16 cellular contexts compared by ENCODE assay signal in genomic region chr11:68047437-68048290, GRCh38. TPM values are rescaled to one million over a fixed set of nuclear protein-coding genes. Genes with fewer than 3 reads are reported as not detected.
"Had no signal": no experiment of that assay in that cellular context is flagged by ENCODE, and none has a peak within 500 bp of the region (broad histone marks: within the 10 kb centered on the region; RNA-seq: fewer than 3 reads in every experiment).

No MANE protein-coding gene starts in this region.

- H3K4me1 Mint-ChIP-seq: activated naive CD8-positive, alpha-beta T cell treated with anti-CD3 and anti-CD28 coated beads, Interleukin-2, amount 10 ng/mL, durations not matched to agents 7 days and 5 days had no signal

- H3K27ac ChIP-seq: breast epithelium, gastrocnemius medialis, skin epidermis had no signal

- H3K4me3 Mint-ChIP-seq: activated naive CD8-positive, alpha-beta T cell treated with anti-CD3 and anti-CD28 coated beads, Interleukin-2, amount 10 ng/mL, durations not matched to agents 7 days and 5 days; stimulated activated memory B cell treated with anti-CD40 and anti-IgM and Interleukin-4, amounts not matched to agents 10 μg/mL and 1 μg/mL and 100 μg/mL, for 72 hours had no signal

- H3K27ac Mint-ChIP-seq: activated naive CD8-positive, alpha-beta T cell treated with anti-CD3 and anti-CD28 coated beads, Interleukin-2, amount 10 ng/mL, durations not matched to agents 7 days and 5 days; stimulated activated memory B cell treated with anti-CD40 and anti-IgM and Interleukin-4, amounts not matched to agents 10 μg/mL and 1 μg/mL and 100 μg/mL, for 72 hours had no signal

- ATAC-seq: gastrocnemius medialis; left lobe of liver; stimulated activated memory B cell treated with anti-CD40 and anti-IgM and Interleukin-4, amounts not matched to agents 10 μg/mL and 1 μg/mL and 100 μg/mL, for 72 hours had no signal

- H3K4me1 ChIP-seq: breast epithelium, gastrocnemius medialis had no signal

- H3K4me3 ChIP-seq: breast epithelium, gastrocnemius medialis, pancreas, skin epidermis, upper lobe of left lung had no signal

- H3K9me3 ChIP-seq: breast epithelium, gastrocnemius medialis, pancreas, upper lobe of left lung had no signal

- H3K9me3 Mint-ChIP-seq: activated naive CD8-positive, alpha-beta T cell treated with anti-CD3 and anti-CD28 coated beads, Interleukin-2, amount 10 ng/mL, durations not matched to agents 7 days and 5 days; stimulated activated memory B cell treated with anti-CD40 and anti-IgM and Interleukin-4, amounts not matched to agents 10 μg/mL and 1 μg/mL and 100 μg/mL, for 72 hours had no signal

- H3K27me3 Mint-ChIP-seq: activated naive CD8-positive, alpha-beta T cell treated with anti-CD3 and anti-CD28 coated beads, Interleukin-2, amount 10 ng/mL, durations not matched to agents 7 days and 5 days; stimulated activated memory B cell treated with anti-CD40 and anti-IgM and Interleukin-4, amounts not matched to agents 10 μg/mL and 1 μg/mL and 100 μg/mL, for 72 hours had no signal

- DNase-seq: activated CD4-positive, alpha-beta T cell treated with anti-CD3 and anti-CD28 coated beads, Interleukin-2, amount 50 U/mL, for 4 hours; activated gamma-delta T cell treated with Interleukin-2 at 50 U/mL for 16 hours; activated naive CD8-positive, alpha-beta T cell treated with anti-CD3 and anti-CD28 coated beads, Interleukin-2, amount 10 ng/mL, durations not matched to agents 7 days and 5 days; activated T-cell treated with anti-CD3 and anti-CD28 coated beads, Interleukin-2, amount 50 U/mL, for 48 hours; effector CD8-positive, alpha-beta T cell; islet precursor cell had no signal

- FAIRE-seq: colon, pancreas had no signal

- H3K27me3 ChIP-seq: breast epithelium, gastrocnemius medialis, pancreas, upper lobe of left lung had no signal

RNA-seq across cellular contexts. Expression of gene ALDH3B1, which starts 37.5 kb away (rescaled TPM):
- total RNA-seq: T-helper 2 cell treated with Interferon-gamma antibody and Interleukin-4, amounts not matched to agents 100 ng/mL and 5 ng/mL, for 36 hours had no signal
- polyA plus RNA-seq: neural cell had no signal
